In genomic region chr3:4140921-4141320, GRCh38 we compare ENCODE assay signal across 25 cellular contexts.
"Had no signal": no experiment of that assay in that cellular context is flagged by ENCODE, and none has a peak within 500 bp of the region (broad histone marks: within the 10 kb centered on the region; RNA-seq: fewer than 3 reads in every experiment).

No MANE protein-coding gene starts in this region.

- H3K4me3 ChIP-seq: coronary artery, dorsolateral prefrontal cortex, esophagus squamous epithelium, gastroesophageal sphincter, heart left ventricle, hepatocyte, left lung, lower lobe of right lung, mucosa of descending colon had no signal

- ATAC-seq: esophagus mucosa, gastroesophageal sphincter, heart left ventricle, left cardiac atrium, left lung, left ventricle myocardium superior, lower lobe of right lung, mucosa of descending colon had no signal

- H3K9me3 ChIP-seq: esophagus squamous epithelium, gastroesophageal sphincter, heart left ventricle, left lung, lower lobe of right lung, mucosa of descending colon had no signal

- H3K4me1 ChIP-seq: esophagus squamous epithelium, gastroesophageal sphincter, heart left ventricle, left lung, lower lobe of right lung had no signal

- H3K36me3 ChIP-seq: esophagus squamous epithelium, gastroesophageal sphincter, heart left ventricle, left lung, lower lobe of right lung had no signal

- H3K79me2 ChIP-seq: hepatocyte had no signal

- FAIRE-seq: colon, endothelial cell of umbilical vein, frontal cortex, islet of Langerhans, keratinocyte had no signal

- H2AFZ ChIP-seq: hepatocyte had no signal

- DNase-seq: dermis blood vessel endothelial cell; dorsolateral prefrontal cortex; effector CD4-positive, alpha-beta T cell; effector memory CD4-positive, alpha-beta T cell; erythroblast; esophagus squamous epithelium; foreskin fibroblast; heart left ventricle; hypothalamus; left cardiac atrium; left lung; left ventricle myocardium superior; lower lobe of right lung; mesenchymal stem cell; mucosa of descending colon had no signal

- H3K27me3 ChIP-seq: dorsolateral prefrontal cortex, esophagus squamous epithelium, gastroesophageal sphincter, heart left ventricle, hepatocyte, left lung had no signal

- H3K27ac ChIP-seq: coronary artery, dorsolateral prefrontal cortex, epithelial cell of prostate, esophagus squamous epithelium, gastroesophageal sphincter, heart left ventricle, left lung, lower lobe of right lung had no signal
